ENCODE assay signal across 3 cellular contexts in genomic region chr15:74308643-74308945, GRCh38.
TF ChIP-seq lines count a peak whose summit lies in the region.

No MANE protein-coding gene starts in this region.

TF ChIP-seq in GM23338, 12 proteins besides CTCF, POLR2A, EP300 and RAD21 (continues in another document):
- TF ChIP-seq ZNF462 (CRISPR knock-in tag; IDR thresholded peaks at IDR 0.05): no peak
- no peak for TF ChIP-seq EZH2phosphoT487 (IDR thresholded peaks at IDR 0.05; ENCODE audit: unreplicated experiment)
- no peak for TF ChIP-seq JUNB (IDR thresholded peaks at IDR 0.05; ENCODE audit: unreplicated experiment)
- TF ChIP-seq STAT1 (IDR thresholded peaks at IDR 0.05; ENCODE audit: unreplicated experiment): no peak
- TF ChIP-seq CREB1 (CRISPR knock-in tag; IDR thresholded peaks at IDR 0.05; ENCODE audit: low read depth): no peak
- no peak for TF ChIP-seq ZNF331 (CRISPR knock-in tag; IDR thresholded peaks at IDR 0.05; ENCODE audit: low read depth)
- no peak for TF ChIP-seq POLR2AphosphoS5 (IDR thresholded peaks at IDR 0.05; ENCODE audit: low read depth)
- TF ChIP-seq ZNF114 (CRISPR knock-in tag; IDR thresholded peaks at IDR 0.05): no peak

TF ChIP-seq in HCT116, 20 proteins besides CTCF, POLR2A, EP300 and RAD21:
- TF ChIP-seq, protein P1, sequence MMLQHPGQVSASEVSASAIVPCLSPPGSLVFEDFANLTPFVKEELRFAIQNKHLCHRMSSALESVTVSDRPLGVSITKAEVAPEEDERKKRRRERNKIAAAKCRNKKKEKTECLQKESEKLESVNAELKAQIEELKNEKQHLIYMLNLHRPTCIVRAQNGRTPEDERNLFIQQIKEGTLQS (IDR thresholded peaks at IDR 0.05): no peak
- TF ChIP-seq ZFX (IDR thresholded peaks at IDR 0.05): no peak
- no peak for TF ChIP-seq SIN3A (IDR thresholded peaks at IDR 0.05; ENCODE audit: low read depth)
- TF ChIP-seq SP1 (IDR thresholded peaks at IDR 0.05; ENCODE audit: low read depth): no peak
- TF ChIP-seq YY1 (IDR thresholded peaks at IDR 0.05; ENCODE audit: extremely low read depth, insufficient replicate concordance, low read depth, low read length): no peak

TF ChIP-seq in H1, 55 proteins besides CTCF, POLR2A, EP300 and RAD21:
- TF ChIP-seq TAF1 (IDR thresholded peaks at IDR 0.05; ENCODE audit: low read depth, low read length) (no peak), NRF1 (IDR thresholded peaks at IDR 0.05; ENCODE audit: low read depth, low read length) (no peak), CBX8 (IDR thresholded peaks at IDR 0.05; ENCODE audit: borderline replicate concordance, low read depth, low read length) (no peak), BRCA1 (IDR thresholded peaks at IDR 0.05; ENCODE audit: low read depth, low read length) (no peak), SUZ12 (IDR thresholded peaks at IDR 0.05; ENCODE audit: low read length) (no peak), SP2 (IDR thresholded peaks at IDR 0.05; ENCODE audit: low read length) (no peak), GTF2F1 (IDR thresholded peaks at IDR 0.05; ENCODE audit: borderline replicate concordance, low read depth, low read length) (no peak), KDM5A (IDR thresholded peaks at IDR 0.05; ENCODE audit: low read length) (no peak), BACH1 (IDR thresholded peaks at IDR 0.05; ENCODE audit: low read length) (no peak), EZH2 (IDR thresholded peaks at IDR 0.05; ENCODE audit: low read depth, low read length, severe bottlenecking) (no peak), YY1 (IDR thresholded peaks at IDR 0.05; ENCODE audit: low read depth, low read length) (no peak), MAFK (IDR thresholded peaks at IDR 0.05; ENCODE audit: low read depth, low read length) (no peak), CEBPB (IDR thresholded peaks at IDR 0.05; ENCODE audit: low read depth, low read length) (no peak), HDAC2 (IDR thresholded peaks at IDR 0.05; ENCODE audit: borderline replicate concordance in 1 of 2, low read depth in 2 of 2, low read length in 2 of 2) (no peak), GABPA (IDR thresholded peaks at IDR 0.05; ENCODE audit: borderline replicate concordance, insufficient read depth, low read length) (no peak), SAP30 (IDR thresholded peaks at IDR 0.05; ENCODE audit: insufficient read depth, insufficient replicate concordance, low read length) (no peak), RNF2 (IDR thresholded peaks at IDR 0.05; ENCODE audit: borderline replicate concordance, low read depth, low read length, missing control alignments, poor library complexity, severe bottlenecking) (no peak)
- TF ChIP-seq, protein P2, sequence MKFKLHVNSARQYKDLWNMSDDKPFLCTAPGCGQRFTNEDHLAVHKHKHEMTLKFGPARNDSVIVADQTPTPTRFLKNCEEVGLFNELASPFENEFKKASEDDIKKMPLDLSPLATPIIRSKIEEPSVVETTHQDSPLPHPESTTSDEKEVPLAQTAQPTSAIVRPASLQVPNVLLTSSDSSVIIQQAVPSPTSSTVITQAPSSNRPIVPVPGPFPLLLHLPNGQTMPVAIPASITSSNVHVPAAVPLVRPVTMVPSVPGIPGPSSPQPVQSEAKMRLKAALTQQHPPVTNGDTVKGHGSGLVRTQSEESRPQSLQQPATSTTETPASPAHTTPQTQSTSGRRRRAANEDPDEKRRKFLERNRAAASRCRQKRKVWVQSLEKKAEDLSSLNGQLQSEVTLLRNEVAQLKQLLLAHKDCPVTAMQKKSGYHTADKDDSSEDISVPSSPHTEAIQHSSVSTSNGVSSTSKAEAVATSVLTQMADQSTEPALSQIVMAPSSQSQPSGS (IDR thresholded peaks at IDR 0.05; ENCODE audit: low read length): no peak
- TF ChIP-seq, protein P3, sequence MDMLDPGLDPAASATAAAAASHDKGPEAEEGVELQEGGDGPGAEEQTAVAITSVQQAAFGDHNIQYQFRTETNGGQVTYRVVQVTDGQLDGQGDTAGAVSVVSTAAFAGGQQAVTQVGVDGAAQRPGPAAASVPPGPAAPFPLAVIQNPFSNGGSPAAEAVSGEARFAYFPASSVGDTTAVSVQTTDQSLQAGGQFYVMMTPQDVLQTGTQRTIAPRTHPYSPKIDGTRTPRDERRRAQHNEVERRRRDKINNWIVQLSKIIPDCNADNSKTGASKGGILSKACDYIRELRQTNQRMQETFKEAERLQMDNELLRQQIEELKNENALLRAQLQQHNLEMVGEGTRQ (IDR thresholded peaks at IDR 0.05; ENCODE audit: low read length): no peak
